Comparison of ENCODE assay signal across 26 cellular contexts in the genomic region with DNA sequence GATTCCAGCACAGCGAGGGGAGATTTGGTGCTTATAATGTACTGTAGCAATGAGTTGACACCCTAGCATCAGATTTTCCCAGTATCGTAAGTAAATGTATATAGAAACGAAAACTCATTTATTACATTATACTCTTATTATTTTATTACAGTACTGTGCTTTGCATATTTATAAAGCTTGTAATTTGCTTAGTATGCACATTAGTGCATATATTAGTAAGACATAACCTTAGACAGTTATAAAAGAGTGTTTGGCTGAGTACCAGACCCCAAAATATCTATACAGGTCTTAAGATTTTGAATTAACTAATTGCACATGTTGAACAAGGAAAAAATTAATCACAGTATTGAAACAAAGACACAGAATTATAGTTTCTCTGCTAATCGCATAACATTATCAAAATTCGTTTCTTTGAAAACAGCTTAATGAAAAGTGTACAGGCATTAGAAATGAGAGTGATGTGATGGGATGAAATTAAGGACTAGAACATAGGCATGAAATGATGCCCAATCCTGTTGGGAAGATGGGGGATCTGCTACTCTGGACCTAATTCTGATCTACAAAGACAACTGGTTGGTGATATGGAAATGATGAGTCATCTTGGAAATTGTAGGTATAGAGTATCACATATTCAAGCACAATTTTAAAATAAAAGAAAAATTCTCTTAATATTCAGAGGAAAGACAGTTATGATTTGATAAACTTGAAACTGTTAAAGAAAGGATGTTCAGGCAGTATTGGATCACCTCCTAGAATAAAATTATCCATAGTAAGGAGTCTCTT.
"Had no signal": no experiment of that assay in that cellular context is flagged by ENCODE, and none has a peak within 500 bp of the region (broad histone marks: within the 10 kb centered on the region; RNA-seq: fewer than 3 reads in every experiment).

No MANE protein-coding gene starts in this region.

- FAIRE-seq: RCC 7860 had no signal

- H3K4me3 ChIP-seq: cardiac muscle cell, MG63 had no signal

- H3K27ac ChIP-seq: brain microvascular endothelial cell, cardiac muscle cell had no signal

- ATAC-seq: activated CD4-positive, CD25-positive, alpha-beta regulatory T cell treated with anti-CD3 and anti-CD28 coated beads, Interleukin-2, amount 50 U/mL, for 24 hours; activated CD8-positive, alpha-beta T cell treated with anti-CD3 and anti-CD28 coated beads for 36 hours; activated naive CD4-positive, alpha-beta T cell treated with anti-CD3 and anti-CD28 coated beads, Interleukin-2, amount 50 U/mL, for 72 hours; activated naive CD8-positive, alpha-beta T cell treated with anti-CD3 and anti-CD28 coated beads, Interleukin-2, amount 50 U/mL, for 24 hours; T-helper 17 cell had no signal

- DNase-seq: activated CD4-positive, alpha-beta T cell treated with anti-CD3 and anti-CD28 coated beads for 4 hours; activated CD8-positive, alpha-beta memory T cell treated with anti-CD3 and anti-CD28 coated beads, Interleukin-2, amount 50 U/mL, for 4 hours; activated CD8-positive, alpha-beta T cell treated with anti-CD3 and anti-CD28 coated beads for 36 hours; activated effector memory CD4-positive, alpha-beta T cell treated with Interleukin-2 at 50 U/mL for 16 hours; activated naive CD4-positive, alpha-beta T cell; activated naive CD8-positive, alpha-beta T cell treated with anti-CD3 and anti-CD28 coated beads, Interleukin-2, amount 50 U/mL, for 24 hours; amniotic stem cell; brain microvascular endothelial cell; KBM-7; MG63; MV-4-11; NCI-H1092 treated with DMSO at 0.1 percent for 48 hours; NCI-H1417 treated with DMSO at 0.1 percent for 48 hours; NCI-H1694 treated with DMSO at 0.1 percent for 48 hours; NCI-H2029 treated with DMSO at 0.1 percent for 48 hours; NCI-H345; NCI-H510A; NCI-H526 treated with DMSO at 0.1 percent for 48 hours; NK-92 treated with Interleukin-12 subunit alpha and Interleukin-12 subunit beta, amount 100 ng/mL, for 24 hours; SHP77 treated with DMSO at 0.1 percent for 48 hours; T-helper 17 cell; T-helper 9 cell had no signal

- H3K27me3 ChIP-seq: brain microvascular endothelial cell, cardiac muscle cell, MG63 had no signal
